ENCODE assay signal across 33 cellular contexts in genomic region chr20:44382641-44383040, GRCh38. TPM values are rescaled to one million over a fixed set of nuclear protein-coding genes. Genes with fewer than 3 reads are reported as not detected.
"Had no signal": no experiment of that assay in that cellular context is flagged by ENCODE, and none has a peak within 500 bp of the region (broad histone marks: within the 10 kb centered on the region; RNA-seq: fewer than 3 reads in every experiment).

No MANE protein-coding gene starts in this region.

- H3K4me1 ChIP-seq: neural progenitor cell, parathyroid adenoma, psoas muscle, spleen, tibial artery, upper lobe of right lung, uterus had no signal

- H3K4me3 ChIP-seq: neural progenitor cell, ovary, psoas muscle, skin epidermis, smooth muscle cell, spleen, suprapubic skin, testis, tibial artery, transverse colon, upper lobe of right lung, uterus had no signal

- ATAC-seq: natural killer cell; psoas muscle; right cardiac atrium; sciatic nerve; stimulated activated memory B cell treated with anti-CD40 and anti-IgM and Interleukin-4, amounts not matched to agents 10 μg/mL and 1 μg/mL and 100 μg/mL, for 72 hours; stimulated activated naive CD8-positive, alpha-beta T cell treated with anti-CD3 and anti-CD28 coated beads, Interleukin-15, amount 100 ng/mL, for 72 hours; stimulated activated naive CD8-positive, alpha-beta T cell treated with anti-CD3 and anti-CD28 coated beads, Interleukin-15, Interleukin-2, amounts not matched to agents 100 U/mL and 50 U/mL, for 24 hours; upper lobe of right lung had no signal

- H3K9me3 ChIP-seq: ovary, psoas muscle, spleen, suprapubic skin, testis, tibial artery, transverse colon, upper lobe of right lung, uterus had no signal

- H3K79me2 ChIP-seq: parathyroid adenoma had no signal

- H2AFZ ChIP-seq: neural progenitor cell, parathyroid adenoma had no signal

- H3K27ac ChIP-seq: neural progenitor cell, ovary, parathyroid adenoma, psoas muscle, skin epidermis, spleen, suprapubic skin, testis, tibial artery, transverse colon, upper lobe of right lung, uterus had no signal

- DNase-seq: natural killer cell; occipital lobe; ovary; posterior cingulate gyrus; psoas muscle; right cardiac atrium; spleen; stimulated activated CD4-positive, alpha-beta T cell treated with anti-CD3 and anti-CD28 coated beads, Interleukin-12 subunit alpha, Interleukin-12 subunit beta, amount 100 ng/mL, for 4 hours; stimulated activated CD4-positive, alpha-beta T cell treated with anti-CD3 and anti-CD28 coated beads, Interleukin-1b, Interleukin-23, amount 100 ng/mL, for 48 hours; stimulated activated CD4-positive, alpha-beta T cell treated with anti-CD3 and anti-CD28 coated beads, Interleukin-4, amount 100 ng/mL, for 1 hour; stimulated activated CD4-positive, alpha-beta T cell treated with anti-CD3 and anti-CD28 coated beads, Interleukin-4, amount 100 ng/mL, for 4 hours; stimulated activated CD8-positive, alpha-beta memory T cell treated with anti-CD3 and anti-CD28 coated beads, Interleukin-4, amount 100 ng/mL, for 48 hours; stimulated activated naive CD4-positive, alpha-beta T cell; stimulated activated naive CD8-positive, alpha-beta T cell treated with anti-CD3 and anti-CD28 coated beads, Interleukin-15, amount 100 ng/mL, for 72 hours; stimulated activated naive CD8-positive, alpha-beta T cell treated with anti-CD3 and anti-CD28 coated beads, Interleukin-15, Interleukin-2, amounts not matched to agents 100 U/mL and 50 U/mL, for 24 hours; substantia nigra; testis; tibial artery; transverse colon; upper lobe of right lung; uterus had no signal

- H3K4me2 ChIP-seq: neural progenitor cell, smooth muscle cell had no signal

- H3K9ac ChIP-seq: neural progenitor cell, parathyroid adenoma had no signal

- H3K27me3 ChIP-seq: neural progenitor cell, ovary, testis, upper lobe of right lung, uterus had no signal

- H3K36me3 ChIP-seq: neural progenitor cell, ovary, spleen, suprapubic skin, tibial artery, transverse colon, upper lobe of right lung, uterus had no signal

RNA-seq across cellular contexts. Expression of gene HNF4A, which starts 27.1 kb away (rescaled TPM):
- total RNA-seq: natural killer cell, occipital lobe, osteoblast, sciatic nerve, smooth muscle cell, spleen, suprapubic skin, urinary bladder had no signal
- polyA plus RNA-seq: neural cell, smooth muscle cell had no signal

RNA-seq across cellular contexts. Expression of gene R3HDML, which starts 45.8 kb away (rescaled TPM):
- total RNA-seq: natural killer cell, occipital lobe, osteoblast, ovary, progenitor cell of endocrine pancreas, psoas muscle, renal cortical epithelial cell, right cardiac atrium, sciatic nerve, smooth muscle cell, spleen, suprapubic skin, transverse colon, upper lobe of right lung, urinary bladder, uterus had no signal
- polyA plus RNA-seq: neural cell, ovary, psoas muscle, right cardiac atrium, smooth muscle cell, spleen, urinary bladder had no signal
